ENCODE assay signal across 20 cellular contexts in genomic region chr18:8212893-8213805, GRCh38.
A peak's percentile ranks its signal among the peaks of the same experiment; 100 is the strongest.
DNase-seq lines count a peak whose midpoint lies in the region; ATAC-seq and TF ChIP-seq lines count a peak whose summit lies in the region.
"Had no signal": no experiment of that assay in that cellular context is flagged by ENCODE, and none has a peak within 500 bp of the region (broad histone marks: within the 10 kb centered on the region; RNA-seq: fewer than 3 reads in every experiment).

No MANE protein-coding gene starts in this region.

- TF ChIP-seq EP300 in ovary (IDR thresholded peaks at IDR 0.05), result no peak

- H3K4me3 Mint-ChIP-seq in activated CD4-positive, alpha-beta memory T cell treated with anti-CD3 and anti-CD28 coated beads for 36 hours, result no peak overlapping the region

- CTCF ChIA-PET in AG04450 (lab: Charles Lee), result interaction anchor here (0.9 kb wide), 2 partner anchors 176 to 646 kb away, joined by 3 to 5 read pairs; no protein-coding TSS in a partner anchor
- CTCF ChIA-PET in activated CD4-positive, alpha-beta memory T cell treated with anti-CD3 and anti-CD28 coated beads for 36 hours (lab: Charles Lee), result no interaction called here

- H3K4me3 ChIP-seq in AG04450 (ENCODE audit: low read depth, low read length) (no peak overlapping the region), ovary (no peak overlapping the region)
- H3K4me3 ChIP-seq: BLaER1 treated with 17β-estradiol and CSF1 and Interleukin-3, amounts not matched to agents 10 nM and 100 nM; Peyer's patch had no signal

- H3K9me3 ChIP-seq in AG04450 (ENCODE audit: control insufficient read depth, insufficient read depth, low read length) (no peaks in the 10 kb centered on the region), ovary (no peaks in the 10 kb centered on the region)
- H3K9me3 ChIP-seq: BLaER1 treated with 17β-estradiol and CSF1 and Interleukin-3, amounts not matched to agents 10 nM and 100 nM; Peyer's patch had no signal

- H3K27ac Mint-ChIP-seq in activated CD4-positive, alpha-beta memory T cell treated with anti-CD3 and anti-CD28 coated beads for 36 hours, result no peak overlapping the region

- no peak for ATAC-seq in GM18519 (IDR thresholded peaks at IDR 0.05; ENCODE audit: low FRiP score, unreplicated experiment)

- TF ChIP-seq POLR2A in ovary (IDR thresholded peaks at IDR 0.05), result no peak

- no peaks in the 10 kb centered on the region for H3K36me3 Mint-ChIP-seq in activated CD4-positive, alpha-beta memory T cell treated with anti-CD3 and anti-CD28 coated beads for 36 hours

- H3K9me3 Mint-ChIP-seq in activated CD4-positive, alpha-beta memory T cell treated with anti-CD3 and anti-CD28 coated beads for 36 hours, result no peaks in the 10 kb centered on the region

- no peaks in the 10 kb centered on the region for H3K36me3 ChIP-seq in ovary
- H3K36me3 ChIP-seq: BLaER1 treated with 17β-estradiol and CSF1 and Interleukin-3, amounts not matched to agents 10 nM and 100 nM; Peyer's patch had no signal

- POLR2A ChIA-PET in AG04450 (lab: Yijun Ruan, JAX), result no interaction called here
- POLR2A ChIA-PET in activated CD4-positive, alpha-beta memory T cell treated with anti-CD3 and anti-CD28 coated beads for 36 hours (lab: Charles Lee), result no interaction called here

- 73 to 77% (median 76%) methylated on average over 8 of the region's 8 CpGs for WGBS in ovary, 3 donors

- no peaks in the 10 kb centered on the region for H3K27me3 Mint-ChIP-seq in activated CD4-positive, alpha-beta memory T cell treated with anti-CD3 and anti-CD28 coated beads for 36 hours

- H3K27ac ChIP-seq in AG04450 (ENCODE audit: low read depth, low read length) (no peak overlapping the region), ovary (no peak overlapping the region)
- H3K27ac ChIP-seq: BLaER1 treated with 17β-estradiol and CSF1 and Interleukin-3, amounts not matched to agents 10 nM and 100 nM; Peyer's patch had no signal

- H3K27me3 ChIP-seq in AG04450 (ENCODE audit: control insufficient read depth, insufficient read depth, low read length), result no peaks in the 10 kb centered on the region
- H3K27me3 ChIP-seq in ovary, result no peaks in the 10 kb centered on the region
- H3K27me3 ChIP-seq: BLaER1 treated with 17β-estradiol and CSF1 and Interleukin-3, amounts not matched to agents 10 nM and 100 nM; Peyer's patch had no signal

- no peaks in the 10 kb centered on the region for H3K4me1 ChIP-seq in ovary (ENCODE audit: insufficient read depth)
- H3K4me1 ChIP-seq: BLaER1 treated with 17β-estradiol and CSF1 and Interleukin-3, amounts not matched to agents 10 nM and 100 nM; Peyer's patch had no signal

- peak; percentile 48 for DNase-seq in AG04450 (ENCODE audit: low read depth, low spot score)
- DNase-seq in HS-27A (ENCODE audit: low read depth), result peak; percentile 89
- DNase-seq in brain pericyte (ENCODE audit: low read depth, low spot score), result peak; percentile 92
- DNase-seq in hepatic stellate cell (ENCODE audit: low spot score), result peak; percentile 59
- no peak for DNase-seq in activated CD4-positive, alpha-beta memory T cell treated with anti-CD3 and anti-CD28 coated beads for 36 hours
- no peak for DNase-seq in ovary
- DNase-seq in NCI-H146 (lab: John Stamatoyannopoulos, UW), result no peak
- DNase-seq: activated CD4-positive, alpha-beta T cell treated with anti-CD3 and anti-CD28 coated beads, Interleukin-2, amount 50 U/mL, for 4 hours; activated effector memory CD4-positive, alpha-beta T cell treated with Interleukin-2 at 50 U/mL for 16 hours; central memory CD4-positive, alpha-beta T cell; GF-D8; NCI-H1417 treated with DMSO at 0.1 percent for 48 hours; NCI-H524; Peyer's patch; posterior cingulate gyrus; stimulated activated CD4-positive, alpha-beta T cell treated with anti-CD3 and anti-CD28 coated beads, Interleukin-4, amount 100 ng/mL, for 1 hour; stimulated activated naive CD4-positive, alpha-beta T cell; T-helper 9 cell had no signal

- H3K4me1 Mint-ChIP-seq in activated CD4-positive, alpha-beta memory T cell treated with anti-CD3 and anti-CD28 coated beads for 36 hours (ENCODE audit: low read depth), result no peaks in the 10 kb centered on the region

- TF ChIP-seq CTCF in AG04450 (IDR thresholded peaks at IDR 0.05; ENCODE audit: low read depth, low read length) (no peak), ovary (IDR thresholded peaks at IDR 0.05) (no peak)

- intact Hi-C loops in activated CD4-positive, alpha-beta memory T cell treated with anti-CD3 and anti-CD28 coated beads for 36 hours (cut with micrococcal nuclease), result no loop called here
- intact Hi-C loops in ovary (cut with DNase I), result no loop called here

Comparison
In these comparisons a context has a peak if more than half of its experiments do, and no peak if none do; other contexts are left out.
1. DNase-seq: peak in AG04450 (single experiment), HS-27A (single experiment), brain pericyte (single experiment) and hepatic stellate cell (single experiment); none in activated CD4-positive, alpha-beta memory T cell treated with anti-CD3 and anti-CD28 coated beads for 36 hours (single experiment), ovary (0 of 5) and NCI-H146 (single experiment).